ENCODE assay signal across 8 cellular contexts in genomic region chr2:47771211-47771610, GRCh38. TPM values are rescaled to one million over a fixed set of nuclear protein-coding genes. Genes with fewer than 3 reads are reported as not detected.
DNase-seq lines count a peak whose midpoint lies in the region; ATAC-seq and TF ChIP-seq lines count a peak whose summit lies in the region.

No MANE protein-coding gene starts in this region.

- ATAC-seq in GM21515 (IDR thresholded peaks at IDR 0.05; ENCODE audit: unreplicated experiment) (no peak), GM19455 (IDR thresholded peaks at IDR 0.05; ENCODE audit: unreplicated experiment) (no peak), GM19023 (IDR thresholded peaks at IDR 0.05; ENCODE audit: unreplicated experiment) (no peak)

- DNase-seq in NCI-H1092 (lab: John Stamatoyannopoulos, UW), result peak; percentile 10
- DNase-seq in NCI-H1092 treated with DMSO at 0.1 percent for 48 hours (lab: John Stamatoyannopoulos, UW), result no peak
- peak; percentile 3 for DNase-seq in NCI-H774 (lab: John Stamatoyannopoulos, UW)
- peak; percentile 88 for DNase-seq in epithelial cell of proximal tubule (ENCODE audit: low read depth)
- DNase-seq in renal cortical epithelial cell (ENCODE audit: low read depth), result peak; percentile 97

- TF ChIP-seq CTCF in epithelial cell of proximal tubule (conservative IDR thresholded peaks at IDR 0.05; ENCODE audit: low read depth, low read length), result no peak

- no peak overlapping the region for H3K4me3 ChIP-seq in epithelial cell of proximal tubule (ENCODE audit: low read depth, low read length)

RNA-seq across cellular contexts. Expression of gene MSH6, which starts 11.7 kb away (rescaled TPM):
- total RNA-seq in epithelial cell of proximal tubule (89.6 and 95.6 TPM in 2 replicates), renal cortical epithelial cell (52.6 and 59.5 TPM in 2 replicates)
